ENCODE assay signal across 9 cellular contexts in the genomic region with DNA sequence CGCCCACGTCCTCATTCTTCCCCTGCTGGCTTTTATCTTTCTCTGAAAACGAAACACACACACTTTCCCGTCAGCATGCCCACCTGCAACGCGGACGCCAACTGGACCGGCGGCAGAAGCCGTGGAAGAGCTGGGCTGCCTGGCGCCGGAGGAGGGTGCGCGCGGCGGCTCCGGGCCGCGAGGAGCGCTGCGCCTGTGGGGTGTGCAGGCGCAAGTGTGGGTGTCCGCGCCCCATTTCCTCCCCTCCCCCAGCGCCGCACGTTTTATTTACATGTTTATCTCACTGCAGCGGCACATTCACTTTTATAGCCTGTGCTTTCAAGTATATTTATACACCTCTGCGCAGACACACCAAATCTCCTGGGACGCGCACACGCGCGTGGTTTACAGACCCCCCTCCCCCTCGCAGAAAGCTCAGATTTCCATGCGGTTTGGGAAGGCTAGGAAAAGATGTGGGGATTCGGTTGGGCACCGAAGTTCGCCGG. TPM values are rescaled to one million over a fixed set of nuclear protein-coding genes. Genes with fewer than 3 reads are reported as not detected.
DNase-seq lines count a peak whose midpoint lies in the region; ATAC-seq, FAIRE-seq and TF ChIP-seq lines count a peak whose summit lies in the region.
"Had no signal": no experiment of that assay in that cellular context is flagged by ENCODE, and none has a peak within 500 bp of the region (broad histone marks: within the 10 kb centered on the region; RNA-seq: fewer than 3 reads in every experiment).

No MANE protein-coding gene starts in this region.

- H3K27ac ChIP-seq in HUES48 (ENCODE audit: low read depth, low read length) = peak overlapping the region; percentile 86
- no peak overlapping the region for H3K27ac ChIP-seq in endothelial cell of umbilical vein (ENCODE audit: insufficient read depth, low read depth, low read length)
- no peak overlapping the region for H3K27ac ChIP-seq in osteoblast (ENCODE audit: low read depth, low read length)
- no peak overlapping the region for H3K27ac ChIP-seq in thyroid gland
- H3K27ac ChIP-seq: SJSA1 had no signal

- FAIRE-seq in endothelial cell of umbilical vein (lab: Jason Lieb, UNC) = no peak

- BruUV-seq in endothelial cell of umbilical vein (replicated peaks; lab: Mats Ljungman, UMichigan) = no TSS peak

- peak overlapping the region; percentile 54; the same call in 1 of the 2 replicates for H3K9ac ChIP-seq in ES-I3 (ENCODE audit: low read depth, low read length)
- H3K9ac ChIP-seq in HUES48 (ENCODE audit: low read depth, low read length) = peak overlapping the region; percentile 58
- no peak overlapping the region for H3K9ac ChIP-seq in endothelial cell of umbilical vein (replicated peaks; ENCODE audit: extremely low read depth, insufficient read depth, low read length)

- POLR2A ChIA-PET in endothelial cell of umbilical vein (lab: Charles Lee) = no interaction called here

- H2AFZ ChIP-seq in endothelial cell of umbilical vein (ENCODE audit: low read depth, low read length) = no peak overlapping the region
- no peak overlapping the region for H2AFZ ChIP-seq in osteoblast (ENCODE audit: low read length)

- CTCF ChIA-PET in endothelial cell of umbilical vein (lab: Charles Lee) = interaction anchor here (0.8 to 1.2 kb wide), 5 partner anchors 9 to 1010 kb away, joined by 3 to 6 read pairs (median 3); no protein-coding TSS in a partner anchor

- TF ChIP-seq POLR2A in endothelial cell of umbilical vein (IDR thresholded peaks at IDR 0.05; ENCODE audit: low read depth, low read length) (no peak), thyroid gland (IDR thresholded peaks at IDR 0.05) (no peak)

- H3K9me1 ChIP-seq in endothelial cell of umbilical vein (replicated peaks; ENCODE audit: control insufficient read depth, extremely low read depth, insufficient read depth, low read length) = no peaks in the 10 kb centered on the region

- intact Hi-C loops in endothelial cell of umbilical vein (cut with micrococcal nuclease) = loop anchor here (5.0 kb wide), 1 partner anchor 1896 kb away; the partner anchor contains the start of gene NEUROG2
- intact Hi-C loops in thyroid gland (cut with DNase I) = no loop called here

- ATAC-seq in GM19397 (IDR thresholded peaks at IDR 0.05; ENCODE audit: unreplicated experiment) = no peak

- peak overlapping the region; percentile 36 for H3K4me2 ChIP-seq in endothelial cell of umbilical vein (ENCODE audit: insufficient read depth, low read length)
- peak overlapping the region; percentile 57 for H3K4me2 ChIP-seq in osteoblast (ENCODE audit: insufficient read depth, low read length)

- H4K20me1 ChIP-seq in endothelial cell of umbilical vein (replicated peaks; ENCODE audit: control insufficient read depth, extremely low read depth, insufficient read depth, low read length) (peaks cover 3% of the 10 kb centered on the region), osteoblast (ENCODE audit: insufficient read depth, low read length) (no peaks in the 10 kb centered on the region)

- H3K9me3 ChIP-seq in ES-I3 (ENCODE audit: control insufficient read depth, insufficient read depth, low read length) (no peaks in the 10 kb centered on the region), HUES48 (ENCODE audit: control insufficient read depth, insufficient read depth, low read length) (no peaks in the 10 kb centered on the region), endothelial cell of umbilical vein (replicated peaks; ENCODE audit: control insufficient read depth, insufficient read depth, low read length) (no peaks in the 10 kb centered on the region), osteoblast (ENCODE audit: low read depth, low read length) (no peaks in the 10 kb centered on the region), thyroid gland (no peaks in the 10 kb centered on the region)
- H3K9me3 ChIP-seq: SJSA1 had no signal

- TF ChIP-seq CTCF in endothelial cell of umbilical vein (IDR thresholded peaks at IDR 0.05; ENCODE audit: extremely low read depth in 1 of 2, insufficient read depth in 1 of 2, low read depth in 1 of 2, low read length in 2 of 2) (no peak), osteoblast (IDR thresholded peaks at IDR 0.05; ENCODE audit: extremely low read depth, low read depth, low read length) (no peak), thyroid gland (IDR thresholded peaks at IDR 0.05) (no peak)

- H3K79me2 ChIP-seq in endothelial cell of umbilical vein (ENCODE audit: control insufficient read depth, insufficient read depth, low read length) (no peaks in the 10 kb centered on the region), osteoblast (ENCODE audit: insufficient read depth, low read length) (no peaks in the 10 kb centered on the region)

- peaks cover 98% of the 10 kb centered on the region for H3K27me3 ChIP-seq in HUES48 (ENCODE audit: control insufficient read depth, insufficient read depth, low read length)
- peaks cover 89 to 100% of the 10 kb centered on the region in 2 experiments for H3K27me3 ChIP-seq in endothelial cell of umbilical vein (ENCODE audit: control insufficient read depth in 2 of 2, insufficient read depth in 2 of 2, low read length in 2 of 2)
- peaks cover 100% of the 10 kb centered on the region for H3K27me3 ChIP-seq in osteoblast (ENCODE audit: insufficient read depth, low read length)
- H3K27me3 ChIP-seq in thyroid gland = peaks cover 92% of the 10 kb centered on the region
- H3K27me3 ChIP-seq: SJSA1 had no signal

- H3K4me1 ChIP-seq in ES-I3 (ENCODE audit: insufficient read depth, low read length) (peaks cover 5% of the 10 kb centered on the region; the same call in 1 of the 2 replicates), HUES48 (ENCODE audit: control insufficient read depth, insufficient read depth, low read length) (peaks cover 72% of the 10 kb centered on the region), endothelial cell of umbilical vein (ENCODE audit: control insufficient read depth, extremely low read depth, insufficient read depth, low read length) (peaks cover 8% of the 10 kb centered on the region), osteoblast (ENCODE audit: insufficient read depth, low read length) (no peaks in the 10 kb centered on the region), thyroid gland (peaks cover 25 to 47% of the 10 kb centered on the region in 2 donors)

- dilution Hi-C loops in endothelial cell of umbilical vein (cut with MboI; ENCODE audit: extremely low pct_ligation_motif_present, low sequenced_read_pairs) = no loop called here

- H3K36me3 ChIP-seq in ES-I3 (ENCODE audit: insufficient read depth, low read length) = no peaks in the 10 kb centered on the region
- no peaks in the 10 kb centered on the region for H3K36me3 ChIP-seq in HUES48 (ENCODE audit: control insufficient read depth, insufficient read depth, low read length)
- H3K36me3 ChIP-seq in endothelial cell of umbilical vein (ENCODE audit: control insufficient read depth in 2 of 2, extremely low read depth in 1 of 2, insufficient read depth in 2 of 2, low read length in 2 of 2) = no peaks in the 10 kb centered on the region
- no peaks in the 10 kb centered on the region for H3K36me3 ChIP-seq in osteoblast (ENCODE audit: insufficient read depth, low read length)
- no peaks in the 10 kb centered on the region for H3K36me3 ChIP-seq in thyroid gland

- H3K4me3 ChIP-seq in HUES48 (ENCODE audit: low read depth, low read length) = peak overlapping the region; percentile 67
- H3K4me3 ChIP-seq in endothelial cell of umbilical vein (replicated peaks in 1 of 3; ENCODE audit: insufficient read depth in 1 of 3, low read depth in 1 of 3, low read length in 3 of 3) = no peak overlapping the region
- no peak overlapping the region for H3K4me3 ChIP-seq in osteoblast (ENCODE audit: insufficient read depth, low read length)
- peak overlapping the region in 1 of 3 donors; percentile 14 for H3K4me3 ChIP-seq in thyroid gland (replicated peaks in 1 of 3)

- 8 to 9% methylated on average over 38 to 40 of the region's 40 CpGs for WGBS in thyroid gland, 2 donors

- DNase-seq in endothelial cell of umbilical vein (ENCODE audit: low read depth, low spot score) (no peak), osteoblast (ENCODE audit: insufficient read length, low spot score, missing footprints) (peak; percentile 66), AG08395 (ENCODE audit: low spot score) (no peak), NCI-H1048 (lab: John Stamatoyannopoulos, UW) (no peak), thyroid gland (no peak)

TF ChIP-seq in endothelial cell of umbilical vein, 7 proteins besides CTCF, POLR2A, EP300 and RAD21:
- TF ChIP-seq MAX (IDR thresholded peaks at IDR 0.05; ENCODE audit: insufficient read depth, insufficient read length) = no peak
- peak; percentile 92 for TF ChIP-seq EZH2 (IDR thresholded peaks at IDR 0.05; ENCODE audit: borderline replicate concordance, low read depth, low read length, severe bottlenecking)

RNA-seq across cellular contexts. Expression of gene PITX2, which starts 1.5 kb away (rescaled TPM):
- total RNA-seq in endothelial cell of umbilical vein (0.31 and 0.35 TPM in 2 replicates), osteoblast (0.36 and 0.59 TPM in 2 replicates), thyroid gland (not detected)
- 0.04 and 0.11 TPM in 2 replicates for polyA plus RNA-seq in endothelial cell of umbilical vein
- polyA plus RNA-seq in endothelial cell of umbilical vein (2011; cell fraction: cytosol; rRNA removed) = 0.09 TPM in 1 of 2 replicates, not detected in the other
- polyA plus RNA-seq in endothelial cell of umbilical vein (2011; cell fraction: nucleus; rRNA removed) = 0.16 and 0.18 TPM in 2 replicates
- not detected in 2 replicates for polyA plus RNA-seq in endothelial cell of umbilical vein (2012)
- not detected in 2 replicates for polyA minus RNA-seq in endothelial cell of umbilical vein
- polyA minus RNA-seq in endothelial cell of umbilical vein (2011; cell fraction: cytosol; rRNA and poly(A)+ RNA removed) = 3.9 TPM
- not detected in 2 replicates for polyA minus RNA-seq in endothelial cell of umbilical vein (2011; cell fraction: nucleus; rRNA and poly(A)+ RNA removed)
